Comparison of ENCODE assay signal across 1 cellular context in the genomic region with DNA sequence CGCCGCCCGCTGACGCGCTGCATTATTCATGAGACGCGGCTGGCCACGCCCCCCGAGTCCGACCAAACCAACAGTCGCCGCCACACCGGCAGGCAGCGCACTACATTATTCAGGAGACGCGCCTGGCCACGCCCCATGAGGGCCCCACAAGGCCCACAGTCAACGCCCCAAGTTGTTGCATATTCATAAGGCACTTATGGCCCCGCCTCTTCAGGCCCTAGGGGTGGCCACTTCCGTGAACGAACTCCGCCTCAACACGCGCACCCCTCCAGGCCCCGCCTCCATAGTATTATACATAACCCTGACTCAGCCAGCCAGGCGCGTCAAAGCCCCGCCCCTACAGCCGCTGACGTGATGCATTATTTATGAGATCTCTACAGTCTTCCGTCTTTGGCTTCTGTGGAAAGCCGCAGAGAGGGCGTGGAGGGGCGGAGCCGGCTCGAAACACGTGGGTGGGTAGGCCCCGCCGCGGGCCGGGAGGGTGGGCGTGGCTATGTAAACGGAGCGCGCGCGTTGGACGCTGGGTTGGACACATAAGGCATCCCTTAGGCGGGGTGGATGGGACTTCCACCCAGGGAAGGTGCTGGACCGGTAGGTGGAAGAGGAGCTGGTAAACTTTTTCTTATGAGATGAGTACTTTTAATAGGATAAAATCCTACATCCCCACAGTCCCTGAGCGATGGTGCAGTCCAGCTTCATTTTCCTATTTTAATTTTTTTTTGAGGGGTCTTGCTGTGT.
TF ChIP-seq lines count a peak whose summit lies in the region.

No MANE protein-coding gene starts in this region.

TF ChIP-seq in HepG2, 621 proteins besides CTCF, POLR2A, EP300 and RAD21 (continued from another document and continues in another):
- no peak for TF ChIP-seq ZIK1 (CRISPR knock-in tag; IDR thresholded peaks at IDR 0.05; ENCODE audit: borderline replicate concordance, low read depth)
- TF ChIP-seq RXRB (CRISPR knock-in tag; IDR thresholded peaks at IDR 0.05; ENCODE audit: borderline replicate concordance), result peak; percentile 23; the same call in 1 of the 2 replicates
- TF ChIP-seq, protein P1, sequence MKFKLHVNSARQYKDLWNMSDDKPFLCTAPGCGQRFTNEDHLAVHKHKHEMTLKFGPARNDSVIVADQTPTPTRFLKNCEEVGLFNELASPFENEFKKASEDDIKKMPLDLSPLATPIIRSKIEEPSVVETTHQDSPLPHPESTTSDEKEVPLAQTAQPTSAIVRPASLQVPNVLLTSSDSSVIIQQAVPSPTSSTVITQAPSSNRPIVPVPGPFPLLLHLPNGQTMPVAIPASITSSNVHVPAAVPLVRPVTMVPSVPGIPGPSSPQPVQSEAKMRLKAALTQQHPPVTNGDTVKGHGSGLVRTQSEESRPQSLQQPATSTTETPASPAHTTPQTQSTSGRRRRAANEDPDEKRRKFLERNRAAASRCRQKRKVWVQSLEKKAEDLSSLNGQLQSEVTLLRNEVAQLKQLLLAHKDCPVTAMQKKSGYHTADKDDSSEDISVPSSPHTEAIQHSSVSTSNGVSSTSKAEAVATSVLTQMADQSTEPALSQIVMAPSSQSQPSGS (CRISPR knock-in tag; IDR thresholded peaks at IDR 0.05), result no peak
- TF ChIP-seq, protein P2, sequence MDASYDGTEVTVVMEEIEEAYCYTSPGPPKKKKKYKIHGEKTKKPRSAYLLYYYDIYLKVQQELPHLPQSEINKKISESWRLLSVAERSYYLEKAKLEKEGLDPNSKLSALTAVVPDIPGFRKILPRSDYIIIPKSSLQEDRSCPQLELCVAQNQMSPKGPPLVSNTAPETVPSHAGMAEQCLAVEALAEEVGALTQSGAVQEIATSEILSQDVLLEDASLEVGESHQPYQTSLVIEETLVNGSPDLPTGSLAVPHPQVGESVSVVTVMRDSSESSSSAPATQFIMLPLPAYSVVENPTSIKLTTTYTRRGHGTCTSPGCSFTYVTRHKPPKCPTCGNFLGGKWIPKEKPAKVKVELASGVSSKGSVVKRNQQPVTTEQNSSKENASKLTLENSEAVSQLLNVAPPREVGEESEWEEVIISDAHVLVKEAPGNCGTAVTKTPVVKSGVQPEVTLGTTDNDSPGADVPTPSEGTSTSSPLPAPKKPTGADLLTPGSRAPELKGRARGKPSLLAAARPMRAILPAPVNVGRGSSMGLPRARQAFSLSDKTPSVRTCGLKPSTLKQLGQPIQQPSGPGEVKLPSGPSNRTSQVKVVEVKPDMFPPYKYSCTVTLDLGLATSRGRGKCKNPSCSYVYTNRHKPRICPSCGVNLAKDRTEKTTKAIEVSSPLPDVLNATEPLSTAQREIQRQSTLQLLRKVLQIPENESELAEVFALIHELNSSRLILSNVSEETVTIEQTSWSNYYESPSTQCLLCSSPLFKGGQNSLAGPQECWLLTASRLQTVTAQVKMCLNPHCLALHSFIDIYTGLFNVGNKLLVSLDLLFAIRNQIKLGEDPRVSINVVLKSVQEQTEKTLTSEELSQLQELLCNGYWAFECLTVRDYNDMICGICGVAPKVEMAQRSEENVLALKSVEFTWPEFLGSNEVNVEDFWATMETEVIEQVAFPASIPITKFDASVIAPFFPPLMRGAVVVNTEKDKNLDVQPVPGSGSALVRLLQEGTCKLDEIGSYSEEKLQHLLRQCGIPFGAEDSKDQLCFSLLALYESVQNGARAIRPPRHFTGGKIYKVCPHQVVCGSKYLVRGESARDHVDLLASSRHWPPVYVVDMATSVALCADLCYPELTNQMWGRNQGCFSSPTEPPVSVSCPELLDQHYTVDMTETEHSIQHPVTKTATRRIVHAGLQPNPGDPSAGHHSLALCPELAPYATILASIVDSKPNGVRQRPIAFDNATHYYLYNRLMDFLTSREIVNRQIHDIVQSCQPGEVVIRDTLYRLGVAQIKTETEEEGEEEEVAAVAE (CRISPR knock-in tag; IDR thresholded peaks at IDR 0.05; ENCODE audit: borderline replicate concordance), result no peak
- no peak for TF ChIP-seq KLF11 (CRISPR knock-in tag; IDR thresholded peaks at IDR 0.05)
- no peak for TF ChIP-seq NCOA5 (CRISPR knock-in tag; IDR thresholded peaks at IDR 0.05)
- TF ChIP-seq ZNF292 (CRISPR knock-in tag; IDR thresholded peaks at IDR 0.05; ENCODE audit: borderline replicate concordance, low read depth), result no peak
- TF ChIP-seq, protein P3, sequence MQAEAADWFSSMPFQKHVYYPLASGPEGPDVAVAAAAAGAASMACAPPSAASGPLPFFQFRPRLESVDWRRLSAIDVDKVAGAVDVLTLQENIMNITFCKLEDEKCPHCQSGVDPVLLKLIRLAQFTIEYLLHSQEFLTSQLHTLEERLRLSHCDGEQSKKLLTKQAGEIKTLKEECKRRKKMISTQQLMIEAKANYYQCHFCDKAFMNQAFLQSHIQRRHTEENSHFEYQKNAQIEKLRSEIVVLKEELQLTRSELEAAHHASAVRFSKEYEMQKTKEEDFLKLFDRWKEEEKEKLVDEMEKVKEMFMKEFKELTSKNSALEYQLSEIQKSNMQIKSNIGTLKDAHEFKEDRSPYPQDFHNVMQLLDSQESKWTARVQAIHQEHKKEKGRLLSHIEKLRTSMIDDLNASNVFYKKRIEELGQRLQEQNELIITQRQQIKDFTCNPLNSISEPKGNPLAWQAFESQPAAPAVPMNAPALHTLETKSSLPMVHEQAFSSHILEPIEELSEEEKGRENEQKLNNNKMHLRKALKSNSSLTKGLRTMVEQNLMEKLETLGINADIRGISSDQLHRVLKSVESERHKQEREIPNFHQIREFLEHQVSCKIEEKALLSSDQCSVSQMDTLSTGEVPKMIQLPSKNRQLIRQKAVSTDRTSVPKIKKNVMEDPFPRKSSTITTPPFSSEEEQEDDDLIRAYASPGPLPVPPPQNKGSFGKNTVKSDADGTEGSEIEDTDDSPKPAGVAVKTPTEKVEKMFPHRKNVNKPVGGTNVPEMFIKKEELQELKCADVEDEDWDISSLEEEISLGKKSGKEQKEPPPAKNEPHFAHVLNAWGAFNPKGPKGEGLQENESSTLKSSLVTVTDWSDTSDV (CRISPR knock-in tag; IDR thresholded peaks at IDR 0.05), result no peak
- TF ChIP-seq, protein P4, sequence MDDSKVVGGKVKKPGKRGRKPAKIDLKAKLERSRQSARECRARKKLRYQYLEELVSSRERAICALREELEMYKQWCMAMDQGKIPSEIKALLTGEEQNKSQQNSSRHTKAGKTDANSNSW (CRISPR knock-in tag; IDR thresholded peaks at IDR 0.05; ENCODE audit: borderline replicate concordance), result no peak
- TF ChIP-seq ZNF337 (CRISPR knock-in tag; IDR thresholded peaks at IDR 0.05; ENCODE audit: borderline replicate concordance, low read depth), result no peak
- no peak for TF ChIP-seq KAT2B (IDR thresholded peaks at IDR 0.05; ENCODE audit: borderline replicate concordance, low read depth, low read length)
- TF ChIP-seq, protein P5, sequence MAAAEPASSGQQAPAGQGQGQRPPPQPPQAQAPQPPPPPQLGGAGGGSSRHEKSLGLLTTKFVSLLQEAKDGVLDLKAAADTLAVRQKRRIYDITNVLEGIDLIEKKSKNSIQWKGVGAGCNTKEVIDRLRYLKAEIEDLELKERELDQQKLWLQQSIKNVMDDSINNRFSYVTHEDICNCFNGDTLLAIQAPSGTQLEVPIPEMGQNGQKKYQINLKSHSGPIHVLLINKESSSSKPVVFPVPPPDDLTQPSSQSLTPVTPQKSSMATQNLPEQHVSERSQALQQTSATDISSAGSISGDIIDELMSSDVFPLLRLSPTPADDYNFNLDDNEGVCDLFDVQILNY (CRISPR knock-in tag; conservative IDR thresholded peaks at IDR 0.05), result no peak
- TF ChIP-seq, protein P6, sequence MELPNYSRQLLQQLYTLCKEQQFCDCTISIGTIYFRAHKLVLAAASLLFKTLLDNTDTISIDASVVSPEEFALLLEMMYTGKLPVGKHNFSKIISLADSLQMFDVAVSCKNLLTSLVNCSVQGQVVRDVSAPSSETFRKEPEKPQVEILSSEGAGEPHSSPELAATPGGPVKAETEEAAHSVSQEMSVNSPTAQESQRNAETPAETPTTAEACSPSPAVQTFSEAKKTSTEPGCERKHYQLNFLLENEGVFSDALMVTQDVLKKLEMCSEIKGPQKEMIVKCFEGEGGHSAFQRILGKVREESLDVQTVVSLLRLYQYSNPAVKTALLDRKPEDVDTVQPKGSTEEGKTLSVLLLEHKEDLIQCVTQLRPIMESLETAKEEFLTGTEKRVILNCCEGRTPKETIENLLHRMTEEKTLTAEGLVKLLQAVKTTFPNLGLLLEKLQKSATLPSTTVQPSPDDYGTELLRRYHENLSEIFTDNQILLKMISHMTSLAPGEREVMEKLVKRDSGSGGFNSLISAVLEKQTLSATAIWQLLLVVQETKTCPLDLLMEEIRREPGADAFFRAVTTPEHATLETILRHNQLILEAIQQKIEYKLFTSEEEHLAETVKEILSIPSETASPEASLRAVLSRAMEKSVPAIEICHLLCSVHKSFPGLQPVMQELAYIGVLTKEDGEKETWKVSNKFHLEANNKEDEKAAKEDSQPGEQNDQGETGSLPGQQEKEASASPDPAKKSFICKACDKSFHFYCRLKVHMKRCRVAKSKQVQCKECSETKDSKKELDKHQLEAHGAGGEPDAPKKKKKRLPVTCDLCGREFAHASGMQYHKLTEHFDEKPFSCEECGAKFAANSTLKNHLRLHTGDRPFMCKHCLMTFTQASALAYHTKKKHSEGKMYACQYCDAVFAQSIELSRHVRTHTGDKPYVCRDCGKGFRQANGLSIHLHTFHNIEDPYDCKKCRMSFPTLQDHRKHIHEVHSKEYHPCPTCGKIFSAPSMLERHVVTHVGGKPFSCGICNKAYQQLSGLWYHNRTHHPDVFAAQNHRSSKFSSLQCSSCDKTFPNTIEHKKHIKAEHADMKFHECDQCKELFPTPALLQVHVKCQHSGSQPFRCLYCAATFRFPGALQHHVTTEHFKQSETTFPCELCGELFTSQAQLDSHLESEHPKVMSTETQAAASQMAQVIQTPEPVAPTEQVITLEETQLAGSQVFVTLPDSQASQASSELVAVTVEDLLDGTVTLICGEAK (IDR thresholded peaks at IDR 0.05), result no peak
- TF ChIP-seq, protein P6 (CRISPR knock-in tag; IDR thresholded peaks at IDR 0.05), result no peak
- TF ChIP-seq ZNF510 (CRISPR knock-in tag; IDR thresholded peaks at IDR 0.05; ENCODE audit: low read depth), result no peak
- TF ChIP-seq ZNF225 (CRISPR knock-in tag; IDR thresholded peaks at IDR 0.05), result no peak
- TF ChIP-seq PCBP1 (IDR thresholded peaks at IDR 0.05; ENCODE audit: borderline replicate concordance, low read depth, low read length), result no peak
- 0 out of 2 replicates have a peak, but pooled peaks have one; percentile 52 for TF ChIP-seq ZBTB21 (CRISPR knock-in tag; IDR thresholded peaks at IDR 0.05)
- no peak for TF ChIP-seq EZH2 (conservative IDR thresholded peaks at IDR 0.05; ENCODE audit: low read depth, low read length)
- TF ChIP-seq JUND (CRISPR knock-in tag; IDR thresholded peaks at IDR 0.05), result no peak
- TF ChIP-seq ZNF777 (CRISPR knock-in tag; IDR thresholded peaks at IDR 0.05), result no peak
- no peak for TF ChIP-seq PHB2 (IDR thresholded peaks at IDR 0.05; ENCODE audit: partially characterized antibody)
- TF ChIP-seq SIN3B (IDR thresholded peaks at IDR 0.05; ENCODE audit: low read length), result no peak
- no peak for TF ChIP-seq CEBPG (CRISPR knock-in tag; IDR thresholded peaks at IDR 0.05)
